19 cellular contexts compared by ENCODE assay signal in the genomic region with DNA sequence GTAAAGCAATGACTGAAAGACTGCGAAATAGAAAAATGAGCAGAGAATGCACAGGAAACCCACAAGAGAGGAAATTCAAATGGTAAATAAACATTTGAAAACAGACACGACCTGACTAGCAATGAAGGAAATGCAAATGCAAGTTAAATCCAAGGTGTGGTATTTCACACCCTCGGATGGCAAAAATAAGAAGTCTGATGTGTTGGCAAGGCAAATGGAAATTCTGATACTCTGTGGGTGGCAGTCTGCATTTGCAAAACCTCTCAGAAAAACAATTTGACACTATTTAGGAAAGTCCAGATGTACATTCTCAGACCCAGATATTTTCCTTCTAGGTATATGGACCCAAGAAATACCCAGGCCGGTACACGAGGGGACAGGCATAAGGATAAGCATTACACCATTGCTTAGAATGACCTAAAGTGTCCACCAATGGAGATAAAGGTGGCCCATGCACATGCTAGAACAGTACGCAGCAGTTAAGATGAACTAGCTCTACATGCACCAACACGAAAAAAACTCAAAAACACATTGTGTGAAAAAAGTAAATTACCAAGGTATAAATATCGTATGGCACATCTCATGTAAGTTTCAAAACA.
A peak's percentile ranks its signal among the peaks of the same experiment; 100 is the strongest.
DNase-seq lines count a peak whose midpoint lies in the region; ATAC-seq and TF ChIP-seq lines count a peak whose summit lies in the region.
"Had no signal": no experiment of that assay in that cellular context is flagged by ENCODE, and none has a peak within 500 bp of the region (broad histone marks: within the 10 kb centered on the region; RNA-seq: fewer than 3 reads in every experiment).

No MANE protein-coding gene starts in this region.

- peak overlapping the region in 1 of 2 donors; percentile 48 for H3K4me3 Mint-ChIP-seq in activated T-cell treated with anti-CD3 and anti-CD28 coated beads, Interleukin-2, amount 50 U/mL, for 72 hours
- H3K4me3 Mint-ChIP-seq in effector memory CD8-positive, alpha-beta T cell: peak overlapping the region; percentile 37 to 60
- H3K4me3 Mint-ChIP-seq in osteocyte (ENCODE audit: unreplicated experiment): no peak overlapping the region

- DNase-seq in activated T-cell treated with anti-CD3 and anti-CD28 coated beads, Interleukin-2, amount 50 U/mL, for 72 hours: no peak
- no peak for DNase-seq in activated T-cell treated with anti-CD3 and anti-CD28 coated beads for 4 hours
- DNase-seq in effector memory CD8-positive, alpha-beta T cell: peak in 2 of 3 experiments; percentile 27 to 39
- DNase-seq in sigmoid colon: peak; percentile 6
- DNase-seq in osteocyte (ENCODE audit: extremely low spot score, unreplicated experiment): no peak
- no peak for DNase-seq in DMS53 (lab: John Stamatoyannopoulos, UW)
- DNase-seq: DMS 273 treated with DMSO at 0.1 percent for 48 hours, GF-D8, IMR-90, Kasumi-1, MM.1S, NCI-H1092 treated with DMSO at 0.1 percent for 48 hours, NCI-H1694 treated with DMSO at 0.1 percent for 48 hours, NCI-H345, NCI-H748 treated with DMSO at 0.1 percent for 48 hours, SJCRH30 had no signal

- H3K27me3 Mint-ChIP-seq in activated T-cell treated with anti-CD3 and anti-CD28 coated beads, Interleukin-2, amount 50 U/mL, for 72 hours (ENCODE audit: low read depth): no peaks in the 10 kb centered on the region
- H3K27me3 Mint-ChIP-seq in effector memory CD8-positive, alpha-beta T cell: no peaks in the 10 kb centered on the region
- peaks cover 11% of the 10 kb centered on the region for H3K27me3 Mint-ChIP-seq in osteocyte (ENCODE audit: unreplicated experiment)

- H3K4me1 ChIP-seq in sigmoid colon: peaks cover 0 to 11% (median 10%) of the 10 kb centered on the region in 4 donors
- H3K4me1 ChIP-seq: SJCRH30 had no signal

- H3K27ac Mint-ChIP-seq in activated T-cell treated with anti-CD3 and anti-CD28 coated beads, Interleukin-2, amount 50 U/mL, for 72 hours: peak overlapping the region; percentile 56
- H3K27ac Mint-ChIP-seq in effector memory CD8-positive, alpha-beta T cell: peak overlapping the region; percentile 63 to 91
- H3K27ac Mint-ChIP-seq in osteocyte (ENCODE audit: unreplicated experiment): no peak overlapping the region

- TF ChIP-seq POLR2A in sigmoid colon (IDR thresholded peaks at IDR 0.05): no peak

- intact Hi-C loops in sigmoid colon (cut with DNase I): no loop called here

- H3K9me3 ChIP-seq in sigmoid colon: no peaks in the 10 kb centered on the region
- H3K9me3 ChIP-seq: SJCRH30 had no signal

- TF ChIP-seq CTCF in sigmoid colon (IDR thresholded peaks at IDR 0.05) (no peak), osteocyte (IDR thresholded peaks at IDR 0.05) (no peak)

- ATAC-seq in activated T-cell treated with anti-CD3 and anti-CD28 coated beads, Interleukin-2, amount 50 U/mL, for 72 hours (replicated peaks in 1 of 2): peak in 1 of 2 donors; percentile 3
- ATAC-seq in GM18867 (IDR thresholded peaks at IDR 0.05; ENCODE audit: unreplicated experiment): peak; percentile 56
- peak; percentile 65 for ATAC-seq in effector memory CD8-positive, alpha-beta T cell (replicated peaks)
- no peak for ATAC-seq in HG03565 (IDR thresholded peaks at IDR 0.05; ENCODE audit: unreplicated experiment)

- H3K27ac ChIP-seq in sigmoid colon: no peak overlapping the region
- H3K27ac ChIP-seq: BLaER1, SJCRH30 had no signal

- peaks cover 2 to 3% of the 10 kb centered on the region in 2 donors for H3K36me3 Mint-ChIP-seq in activated T-cell treated with anti-CD3 and anti-CD28 coated beads, Interleukin-2, amount 50 U/mL, for 72 hours (ENCODE audit: insufficient read depth in 2 of 2)
- peaks cover 6% of the 10 kb centered on the region for H3K36me3 Mint-ChIP-seq in effector memory CD8-positive, alpha-beta T cell (ENCODE audit: insufficient read depth)
- H3K36me3 Mint-ChIP-seq in osteocyte (ENCODE audit: unreplicated experiment): peaks cover 4% of the 10 kb centered on the region

- no peak for TF ChIP-seq EP300 in sigmoid colon (IDR thresholded peaks at IDR 0.05)

- H3K36me3 ChIP-seq in sigmoid colon: no peaks in the 10 kb centered on the region
- H3K36me3 ChIP-seq: SJCRH30 had no signal

- H3K27me3 ChIP-seq in sigmoid colon: no peaks in the 10 kb centered on the region
- H3K27me3 ChIP-seq: BLaER1, SJCRH30 had no signal

- peaks cover 6% of the 10 kb centered on the region for H3K4me1 Mint-ChIP-seq in activated T-cell treated with anti-CD3 and anti-CD28 coated beads, Interleukin-2, amount 50 U/mL, for 72 hours (ENCODE audit: low read depth)
- H3K4me1 Mint-ChIP-seq in effector memory CD8-positive, alpha-beta T cell (ENCODE audit: low read depth in 2 of 2): peaks cover 43 to 63% of the 10 kb centered on the region in 2 donors
- peaks cover 6% of the 10 kb centered on the region for H3K4me1 Mint-ChIP-seq in osteocyte (ENCODE audit: unreplicated experiment)

- H3K4me3 ChIP-seq in sigmoid colon: no peak overlapping the region
- H3K4me3 ChIP-seq: SJCRH30 had no signal

- peaks cover 6 to 8% of the 10 kb centered on the region in 2 donors for H3K9me3 Mint-ChIP-seq in activated T-cell treated with anti-CD3 and anti-CD28 coated beads, Interleukin-2, amount 50 U/mL, for 72 hours
- H3K9me3 Mint-ChIP-seq in effector memory CD8-positive, alpha-beta T cell: peaks cover 0 to 7% of the 10 kb centered on the region in 2 donors
- peaks cover 21% of the 10 kb centered on the region for H3K9me3 Mint-ChIP-seq in osteocyte (ENCODE audit: unreplicated experiment)

- WGBS in sigmoid colon, 2 donors: 68 to 77% methylated on average over 8 of the region's 8 CpGs

Comparison
In these comparisons a context has a peak if more than half of its experiments do, and no peak if none do; other contexts are left out.
1. DNase-seq: peak in effector memory CD8-positive, alpha-beta T cell (2 of 3) and sigmoid colon (single experiment); none in activated T-cell treated with anti-CD3 and anti-CD28 coated beads, Interleukin-2, amount 50 U/mL, for 72 hours (0 of 2), activated T-cell treated with anti-CD3 and anti-CD28 coated beads for 4 hours (single experiment), osteocyte (single experiment) and DMS53 (single experiment).